Comparison of ENCODE assay signal across 8 cellular contexts in genomic region chr15:98295101-98295759, GRCh38.
DNase-seq lines count a peak whose midpoint lies in the region; ATAC-seq and TF ChIP-seq lines count a peak whose summit lies in the region.
"Not testable (repeated sequence)": the region's sequence is repeated elsewhere in the genome, so short reads cannot be mapped to it uniquely, and the experiment has no call there.

No MANE protein-coding gene starts in this region.

- not testable (repeated sequence) for H3K4me3 ChIP-seq in dorsolateral prefrontal cortex

- not testable (repeated sequence) for H3K27ac ChIP-seq in dorsolateral prefrontal cortex

- H3K27me3 ChIP-seq in dorsolateral prefrontal cortex = peaks cover 0 to 62% (median 30%) of the 10 kb centered on the region in 45 donors

- DNase-seq in COLO829 (ENCODE audit: low spot score) (peak; percentile 78), Kasumi-1 (lab: John Stamatoyannopoulos, UW) (peak; percentile 15 to 50), NCI-H526 treated with DMSO at 0.1 percent for 48 hours (lab: John Stamatoyannopoulos, UW) (peak; percentile 27), SW480 (ENCODE audit: low spot score) (peak; percentile 64), iPS-NIHi7 (ENCODE audit: extremely low spot score) (peak; percentile 47)
- DNase-seq in dorsolateral prefrontal cortex; sciatic nerve (ENCODE audit: low spot score): not testable (repeated sequence)

- intact Hi-C loops in dorsolateral prefrontal cortex (cut with DNase I) = loop anchor here in 1 of 2 donors (10.0 kb wide), 2 partner anchors 390 to 1940 kb away; no protein-coding TSS in a partner anchor
- intact Hi-C loops in sciatic nerve (cut with DNase I) = not testable (repeated sequence)

- peak; percentile 58 for ATAC-seq in GM19452 (IDR thresholded peaks at IDR 0.05; ENCODE audit: unreplicated experiment)
- peak; percentile 50 for ATAC-seq in sciatic nerve

- TF ChIP-seq CTCF in dorsolateral prefrontal cortex (IDR thresholded peaks at IDR 0.05 in 54 of 56, conservative IDR thresholded peaks at IDR 0.05 in 2 of 56; ENCODE audit: low read depth in 1 of 56, partially characterized antibody in 56 of 56) = peak in 55 of 56 donors; percentile 12 to 71 (median 54)
